Comparison of ENCODE assay signal across 1 cellular context in genomic region chr10:50637003-50637579, GRCh38.
TF ChIP-seq lines count a peak whose summit lies in the region.

No MANE protein-coding gene starts in this region.

TF ChIP-seq in K562, 482 proteins besides CTCF, POLR2A, EP300 and RAD21 (continued from another document):
- TF ChIP-seq, protein P1, sequence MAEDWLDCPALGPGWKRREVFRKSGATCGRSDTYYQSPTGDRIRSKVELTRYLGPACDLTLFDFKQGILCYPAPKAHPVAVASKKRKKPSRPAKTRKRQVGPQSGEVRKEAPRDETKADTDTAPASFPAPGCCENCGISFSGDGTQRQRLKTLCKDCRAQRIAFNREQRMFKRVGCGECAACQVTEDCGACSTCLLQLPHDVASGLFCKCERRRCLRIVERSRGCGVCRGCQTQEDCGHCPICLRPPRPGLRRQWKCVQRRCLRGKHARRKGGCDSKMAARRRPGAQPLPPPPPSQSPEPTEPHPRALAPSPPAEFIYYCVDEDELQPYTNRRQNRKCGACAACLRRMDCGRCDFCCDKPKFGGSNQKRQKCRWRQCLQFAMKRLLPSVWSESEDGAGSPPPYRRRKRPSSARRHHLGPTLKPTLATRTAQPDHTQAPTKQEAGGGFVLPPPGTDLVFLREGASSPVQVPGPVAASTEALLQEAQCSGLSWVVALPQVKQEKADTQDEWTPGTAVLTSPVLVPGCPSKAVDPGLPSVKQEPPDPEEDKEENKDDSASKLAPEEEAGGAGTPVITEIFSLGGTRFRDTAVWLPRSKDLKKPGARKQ (CRISPR knock-in tag; IDR thresholded peaks at IDR 0.05): no peak
- TF ChIP-seq TFAP4 (CRISPR knock-in tag; IDR thresholded peaks at IDR 0.05; ENCODE audit: borderline replicate concordance) (no peak), CBX8 (IDR thresholded peaks at IDR 0.05; ENCODE audit: borderline replicate concordance, extremely low read depth, low read depth, low read length, poor library complexity, severe bottlenecking) (no peak), SUPT5H (IDR thresholded peaks at IDR 0.05) (no peak), MCM3 (IDR thresholded peaks at IDR 0.05) (no peak)
